9 cellular contexts compared by ENCODE assay signal in the genomic region with DNA sequence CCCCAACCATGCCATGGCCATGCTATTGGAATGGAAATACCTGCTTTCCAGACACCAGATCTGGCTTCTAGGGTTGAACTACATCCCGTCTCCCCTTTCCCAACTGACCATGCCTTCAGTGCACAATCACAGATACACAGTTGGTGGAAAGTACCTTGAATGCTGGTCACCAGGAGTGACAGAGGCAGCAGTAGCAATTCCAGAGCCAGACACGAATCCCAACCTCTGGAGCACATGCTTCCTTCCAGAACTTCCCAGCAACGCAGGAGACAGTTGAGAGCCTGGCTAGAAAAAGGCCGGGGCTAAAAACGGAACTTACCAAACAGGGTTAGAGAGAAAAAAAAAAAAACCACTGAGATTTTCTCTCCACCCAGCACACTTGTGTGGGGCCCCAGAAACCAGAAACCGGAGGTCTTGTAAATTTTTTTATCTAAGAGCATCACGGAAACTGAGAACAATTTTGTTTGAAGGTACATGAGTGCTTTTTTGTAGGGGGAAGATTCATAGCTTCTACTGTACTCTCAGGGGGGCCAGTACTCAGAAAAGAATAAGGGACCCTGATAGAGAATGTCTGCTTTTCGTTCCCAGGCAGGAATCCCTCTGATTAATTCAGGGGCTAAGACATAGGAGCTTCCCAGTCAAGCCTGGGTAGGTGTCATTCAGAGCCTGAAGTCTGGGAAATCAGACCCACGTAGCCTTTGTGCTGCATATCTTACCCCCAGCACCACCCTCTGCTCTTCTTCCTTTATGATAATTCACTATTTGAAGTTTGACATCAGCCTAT. TPM values are rescaled to one million over a fixed set of nuclear protein-coding genes. Genes with fewer than 3 reads are reported as not detected.
DNase-seq lines count a peak whose midpoint lies in the region; ATAC-seq, FAIRE-seq and TF ChIP-seq lines count a peak whose summit lies in the region.
"Had no signal": no experiment of that assay in that cellular context is flagged by ENCODE, and none has a peak within 500 bp of the region (broad histone marks: within the 10 kb centered on the region; RNA-seq: fewer than 3 reads in every experiment).

A gene with protein sequence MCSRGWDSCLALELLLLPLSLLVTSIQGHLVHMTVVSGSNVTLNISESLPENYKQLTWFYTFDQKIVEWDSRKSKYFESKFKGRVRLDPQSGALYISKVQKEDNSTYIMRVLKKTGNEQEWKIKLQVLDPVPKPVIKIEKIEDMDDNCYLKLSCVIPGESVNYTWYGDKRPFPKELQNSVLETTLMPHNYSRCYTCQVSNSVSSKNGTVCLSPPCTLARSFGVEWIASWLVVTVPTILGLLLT (minus strand): TSS at position 295 of the 784 bp plus-strand sequence. CDS start 59 bp downstream, at position 236.

- in situ Hi-C loops in HepG2 (cut with HindIII; ENCODE audit: extremely low pct_ligation_motif_present, low pct_unique_long_range_greater_than_20kb) = no loop called here

- no peaks in the 10 kb centered on the region for H4K20me1 ChIP-seq in HepG2 (ENCODE audit: insufficient read depth, low read length)

- TF ChIP-seq RAD21 in liver (IDR thresholded peaks at IDR 0.05) (no peak), HepG2 (CRISPR knock-in tag; IDR thresholded peaks at IDR 0.05) (no peak)

- no peak within 1 kb of the TSS for H3K4me2 ChIP-seq in HepG2 (ENCODE audit: low read depth, low read length)

- no peak for FAIRE-seq in HepG2 (lab: Jason Lieb, UNC)

- TF ChIP-seq CTCF in liver (IDR thresholded peaks at IDR 0.05; ENCODE audit: low read depth, low read length, missing input control) (no peak), HepG2 (CRISPR knock-in tag; IDR thresholded peaks at IDR 0.05) (no peak)

- POLR2A ChIA-PET in HepG2 (lab: Yijun Ruan, JAX) = no interaction called here

- H3K79me2 ChIP-seq in HepG2 (ENCODE audit: insufficient read depth, low read length) = no peaks in the 10 kb centered on the region

- H3K27ac ChIP-seq in liver (ENCODE audit: low read depth in 1 of 2, low read length in 2 of 2) (peak within 1 kb of the TSS; percentile 59 to 76), HepG2 (ENCODE audit: extremely low read length, insufficient read depth, low read length) (no peak within 1 kb of the TSS)
- H3K27ac ChIP-seq: C4-2B had no signal

- 61% methylated on average over 9 of the region's 9 CpGs for WGBS in liver
- 7% methylated on average over 9 of the region's 9 CpGs for WGBS in HepG2 (ENCODE audit: low lambda C conversion rate)

- H3K36me3 ChIP-seq in liver (ENCODE audit: control insufficient read depth in 4 of 4, insufficient read depth in 3 of 4, low read depth in 1 of 4, low read length in 3 of 4) (no peaks in the 10 kb centered on the region), HepG2 (replicated peaks in 1 of 2; ENCODE audit: control insufficient read depth in 1 of 2, insufficient read depth in 2 of 2, low read length in 2 of 2) (no peaks in the 10 kb centered on the region)

- H3K4me3 ChIP-seq in liver (ENCODE audit: low read depth in 1 of 3, low read length in 3 of 3) (peak within 1 kb of the TSS; percentile 12 to 54 (median 42)), HepG2 (replicated peaks in 1 of 3; ENCODE audit: insufficient read depth in 1 of 3, low read depth in 2 of 3, low read length in 3 of 3) (no peak within 1 kb of the TSS)

- no peaks in the 10 kb centered on the region for H3K27me3 ChIP-seq in liver (ENCODE audit: control insufficient read depth in 4 of 4, insufficient read depth in 4 of 4, low read length in 3 of 4)
- peaks cover 0 to 3% of the 10 kb centered on the region in 2 experiments; a peak in 1 of 5 replicates for H3K27me3 ChIP-seq in HepG2 (ENCODE audit: control insufficient read depth in 1 of 2, insufficient read depth in 2 of 2, low read length in 2 of 2)

- TF ChIP-seq EP300 in HepG2 (IDR thresholded peaks at IDR 0.05; ENCODE audit: low read depth in 2 of 2, low read length in 2 of 2) = no peak
- no peak for TF ChIP-seq EP300 in HepG2 (CRISPR knock-in tag; IDR thresholded peaks at IDR 0.05; ENCODE audit: borderline replicate concordance)

- no peak for TF ChIP-seq POLR2A in HepG2 (IDR thresholded peaks at IDR 0.05; ENCODE audit: insufficient read depth in 1 of 2, low read depth in 2 of 2, low read length in 2 of 2)

- intact Hi-C loops in HepG2 (cut with micrococcal nuclease; ENCODE audit: unreplicated experiment) = no loop called here

- H3K4me1 ChIP-seq in liver (ENCODE audit: control insufficient read depth in 4 of 4, insufficient read depth in 4 of 4, low read length in 3 of 4) (no peaks in the 10 kb centered on the region), HepG2 (ENCODE audit: insufficient read depth, low read length) (no peaks in the 10 kb centered on the region)

- CTCF ChIA-PET in HepG2 (lab: Yijun Ruan, JAX; ENCODE audit: low intra/inter-chr PET ratio, low total read pairs) = no interaction called here

- H3K9me3 ChIP-seq in liver (ENCODE audit: control insufficient read depth in 4 of 4, low read length in 3 of 4) (no peaks in the 10 kb centered on the region), HepG2 (ENCODE audit: low read length) (no peaks in the 10 kb centered on the region)

- BruUV-seq in HepG2 (replicated peaks; lab: Mats Ljungman, UMichigan) = no TSS peak

- ATAC-seq in HepG2 (no peak), HG02588 (IDR thresholded peaks at IDR 0.05; ENCODE audit: unreplicated experiment) (no peak)

- DNase-seq in HepG2 (ENCODE audit: low spot score) (no peak), NAMALWA (ENCODE audit: low spot score) (peak; percentile 92), COLO829 (ENCODE audit: low spot score) (no peak), NCI-H510A (lab: John Stamatoyannopoulos, UW) (no peak)
- peak; percentile 79 for DNase-seq in activated effector memory CD4-positive, alpha-beta T cell treated with anti-CD3 and anti-CD28 coated beads, Interleukin-2, amount 50 U/mL, for 16 hours
- DNase-seq in stimulated activated CD4-positive, alpha-beta T cell treated with anti-CD3 and anti-CD28 coated beads, TNF-alpha, amount 100 ng/mL, for 24 hours (ENCODE audit: low read depth in 3 of 3) = peak in 2 of 3 experiments; percentile 32 to 40

- H3K9ac ChIP-seq in liver (ENCODE audit: low read depth in 1 of 2, low read length in 2 of 2) = peak within 1 kb of the TSS; percentile 7 to 72
- H3K9ac ChIP-seq in HepG2 (ENCODE audit: insufficient read depth, low read depth, low read length) = no peak within 1 kb of the TSS

- no peak within 1 kb of the TSS for H2AFZ ChIP-seq in HepG2 (ENCODE audit: low read length)

TF ChIP-seq in liver, 16 proteins besides CTCF, POLR2A, EP300 and RAD21 (continues in another document):
- TF ChIP-seq, protein P1, sequence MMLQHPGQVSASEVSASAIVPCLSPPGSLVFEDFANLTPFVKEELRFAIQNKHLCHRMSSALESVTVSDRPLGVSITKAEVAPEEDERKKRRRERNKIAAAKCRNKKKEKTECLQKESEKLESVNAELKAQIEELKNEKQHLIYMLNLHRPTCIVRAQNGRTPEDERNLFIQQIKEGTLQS (IDR thresholded peaks at IDR 0.05) = no peak
- TF ChIP-seq FOXA1 (IDR thresholded peaks at IDR 0.05) = no peak
- TF ChIP-seq JUND (IDR thresholded peaks at IDR 0.05) = no peak
- TF ChIP-seq, protein P2, sequence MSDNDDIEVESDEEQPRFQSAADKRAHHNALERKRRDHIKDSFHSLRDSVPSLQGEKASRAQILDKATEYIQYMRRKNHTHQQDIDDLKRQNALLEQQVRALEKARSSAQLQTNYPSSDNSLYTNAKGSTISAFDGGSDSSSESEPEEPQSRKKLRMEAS (IDR thresholded peaks at IDR 0.05) = no peak
- no peak for TF ChIP-seq NR2F2 (IDR thresholded peaks at IDR 0.05)
- no peak for TF ChIP-seq FOXA2 (IDR thresholded peaks at IDR 0.05)

TF ChIP-seq in HepG2, 621 proteins besides CTCF, POLR2A, EP300 and RAD21 (continues in another document):
- TF ChIP-seq ZNF207 (IDR thresholded peaks at IDR 0.05; ENCODE audit: borderline replicate concordance) (no peak), ZKSCAN8 (CRISPR knock-in tag; IDR thresholded peaks at IDR 0.05; ENCODE audit: borderline replicate concordance) (no peak)

RNA-seq across cellular contexts. Expression of the gene that starts here (rescaled TPM):
- total RNA-seq in liver = 10 to 100 TPM in 1 of 2 donors, 1 to 10 TPM in 1; 7.0 to 10.0 TPM
- polyA plus RNA-seq in liver = 1 to 10 TPM; 2.5 to 3.2 TPM
- total RNA-seq in HepG2 (2016; rRNA removed; fragmentation: Illumina TruSeq; extraction: Trizol) = not detected in 2 replicates
- total RNA-seq in HepG2 (2016; cell fraction: cytosol; rRNA removed; fragmentation: Illumina TruSeq; extraction: Trizol; ENCODE audit: low read depth) = not detected in 2 replicates
- not detected in 2 replicates for total RNA-seq in HepG2 (2016; cell fraction: insoluble cytoplasmic fraction; rRNA removed; fragmentation: Illumina TruSeq; extraction: Trizol)
- not detected in 2 replicates for total RNA-seq in HepG2 (2016; cell fraction: membrane; rRNA removed; fragmentation: Illumina TruSeq; extraction: Trizol)
- not detected in 2 replicates for total RNA-seq in HepG2 (2016; cell fraction: nucleus; rRNA removed; fragmentation: Illumina TruSeq; extraction: Trizol)
- polyA plus RNA-seq in HepG2 (2011; rRNA removed) = not detected in 2 replicates
- 0.05 TPM in 1 of 2 replicates, not detected in the other for polyA plus RNA-seq in HepG2 (2011; cell fraction: cytosol; rRNA removed)
- 0.12 TPM in 1 of 2 replicates, not detected in the other for polyA plus RNA-seq in HepG2 (2011; cell fraction: nucleus; rRNA removed)
- not detected in 2 replicates for polyA plus RNA-seq in HepG2 (2012)
- not detected in 2 replicates for polyA plus RNA-seq in HepG2 (2016; cell fraction: cytosol; fragmentation: Illumina TruSeq; extraction: Trizol; ENCODE audit: low read depth)
- polyA plus RNA-seq in HepG2 (2016; cell fraction: insoluble cytoplasmic fraction; fragmentation: Illumina TruSeq; extraction: Trizol; ENCODE audit: low read depth) = not detected in 2 replicates
- polyA plus RNA-seq in HepG2 (2016; cell fraction: membrane; fragmentation: Illumina TruSeq; extraction: Trizol; ENCODE audit: low read depth) = not detected in 2 replicates
- not detected in 2 replicates for polyA plus RNA-seq in HepG2 (2016; cell fraction: nucleus; fragmentation: Illumina TruSeq; extraction: Trizol; ENCODE audit: insufficient read depth, low read depth)
- not detected in 2 replicates for polyA minus RNA-seq in HepG2 (2011; rRNA and poly(A)+ RNA removed; ENCODE audit: low replicate concordance)
- not detected in 2 replicates for polyA minus RNA-seq in HepG2 (2011; cell fraction: cytosol; rRNA and poly(A)+ RNA removed)
- polyA minus RNA-seq in HepG2 (2011; cell fraction: nucleus; rRNA and poly(A)+ RNA removed) = not detected in 2 replicates

Comparison
In these comparisons a context has a peak if more than half of its experiments do, and no peak if none do; other contexts are left out.
1. H3K4me3 ChIP-seq: peak in liver (3 of 3); none in HepG2 (0 of 3).
2. DNase-seq: peak in NAMALWA (single experiment), activated effector memory CD4-positive, alpha-beta T cell treated with anti-CD3 and anti-CD28 coated beads, Interleukin-2, amount 50 U/mL, for 16 hours (single experiment) and stimulated activated CD4-positive, alpha-beta T cell treated with anti-CD3 and anti-CD28 coated beads, TNF-alpha, amount 100 ng/mL, for 24 hours (2 of 3); none in HepG2 (single experiment), COLO829 (single experiment) and NCI-H510A (single experiment).